9 cellular contexts compared by ENCODE assay signal in genomic region chr2:46943881-46944798, GRCh38. TPM values are rescaled to one million over a fixed set of nuclear protein-coding genes. Genes with fewer than 3 reads are reported as not detected.
DNase-seq lines count a peak whose midpoint lies in the region; ATAC-seq and TF ChIP-seq lines count a peak whose summit lies in the region.
"Had no signal": no experiment of that assay in that cellular context is flagged by ENCODE, and none has a peak within 500 bp of the region (broad histone marks: within the 10 kb centered on the region; RNA-seq: fewer than 3 reads in every experiment).

No MANE protein-coding gene starts in this region.

- H3K9me2 ChIP-seq in DOHH2 (replicated peaks; ENCODE audit: control insufficient read depth, low read length): no peaks in the 10 kb centered on the region

- peaks cover 4% of the 10 kb centered on the region for H3F3A ChIP-seq in DOHH2 (ENCODE audit: control insufficient read depth, insufficient read depth)

- no peak for TF ChIP-seq CTCF in DOHH2 (IDR thresholded peaks at IDR 0.05; ENCODE audit: low read depth, low read length, poor library complexity, severe bottlenecking)
- TF ChIP-seq CTCF in BE2C (IDR thresholded peaks at IDR 0.05; ENCODE audit: low read depth, low read length): no peak

- H3K27ac ChIP-seq in DOHH2 (ENCODE audit: low read depth, low read length) (peak overlapping the region; percentile 83), duodenal mucosa (ENCODE audit: low read depth, low read length) (no peak overlapping the region), subcutaneous abdominal adipose tissue (ENCODE audit: low read depth, low read length) (peak overlapping the region; percentile 92)
- H3K27ac ChIP-seq: epithelial cell of prostate had no signal

- peak; percentile 41 for ATAC-seq in HG02623 (IDR thresholded peaks at IDR 0.05; ENCODE audit: unreplicated experiment)

- no peak overlapping the region for H3K9ac ChIP-seq in duodenal mucosa (ENCODE audit: low read depth in 1 of 2, low read length in 2 of 2)
- peak overlapping the region in 4 of 5 donors; percentile 42 to 98 (median 68) for H3K9ac ChIP-seq in subcutaneous abdominal adipose tissue (ENCODE audit: low read length in 5 of 5)

- H3K36me3 ChIP-seq in DOHH2 (ENCODE audit: control insufficient read depth, low read length): peaks cover 37% of the 10 kb centered on the region
- peaks cover 3 to 8% of the 10 kb centered on the region in 2 donors for H3K36me3 ChIP-seq in duodenal mucosa (ENCODE audit: control insufficient read depth in 1 of 2, insufficient read depth in 2 of 2, low read length in 2 of 2)
- H3K36me3 ChIP-seq in subcutaneous abdominal adipose tissue (ENCODE audit: control insufficient read depth in 5 of 5, insufficient read depth in 5 of 5, low read length in 5 of 5): peaks cover 0 to 9% (median 2%) of the 10 kb centered on the region in 5 donors
- no peaks in the 10 kb centered on the region; the same call in 1 of the 2 replicates for H3K36me3 ChIP-seq in BE2C

- peak overlapping the region; percentile 94 for H3K4me3 ChIP-seq in DOHH2 (ENCODE audit: low read length)
- H3K4me3 ChIP-seq in duodenal mucosa (ENCODE audit: low read depth in 1 of 2, low read length in 2 of 2): peak overlapping the region; percentile 14 to 18
- peak overlapping the region in 3 of 5 donors; percentile 98 for H3K4me3 ChIP-seq in subcutaneous abdominal adipose tissue (ENCODE audit: low read depth in 1 of 5, low read length in 5 of 5)
- H3K4me3 ChIP-seq in BE2C (ENCODE audit: low read depth, low read length): no peak overlapping the region

- peak; percentile 52 for DNase-seq in T-helper 9 cell
- DNase-seq in NCI-H446 treated with DMSO at 0.1 percent for 48 hours (lab: John Stamatoyannopoulos, UW): no peak
- DNase-seq in BE2C: no peak
- DNase-seq in H4 (ENCODE audit: low spot score): no peak

- peaks cover 93% of the 10 kb centered on the region for H3K79me2 ChIP-seq in DOHH2 (ENCODE audit: control insufficient read depth, low read length)

- H3K27me3 ChIP-seq in DOHH2 (ENCODE audit: control insufficient read depth, low read length) (no peaks in the 10 kb centered on the region), duodenal mucosa (ENCODE audit: control insufficient read depth in 1 of 2, insufficient read depth in 2 of 2, low read length in 2 of 2) (no peaks in the 10 kb centered on the region), subcutaneous abdominal adipose tissue (ENCODE audit: control insufficient read depth in 5 of 5, insufficient read depth in 4 of 5, low read length in 5 of 5) (no peaks in the 10 kb centered on the region), BE2C (no peaks in the 10 kb centered on the region)

- H3K4me1 ChIP-seq in DOHH2 (ENCODE audit: control insufficient read depth, low read length) (peaks cover 52% of the 10 kb centered on the region), duodenal mucosa (ENCODE audit: control insufficient read depth in 1 of 2, insufficient read depth in 2 of 2, low read length in 2 of 2) (peaks cover 32 to 38% of the 10 kb centered on the region in 2 donors), subcutaneous abdominal adipose tissue (ENCODE audit: control insufficient read depth in 5 of 5, insufficient read depth in 5 of 5, low read length in 5 of 5) (peaks cover 4 to 72% (median 59%) of the 10 kb centered on the region in 5 donors), BE2C (peaks cover 7% of the 10 kb centered on the region; the same call in 1 of the 2 replicates)

- H3K9me3 ChIP-seq in DOHH2 (ENCODE audit: control insufficient read depth, insufficient read depth, low read length) (no peaks in the 10 kb centered on the region), duodenal mucosa (ENCODE audit: control insufficient read depth in 1 of 2, low read length in 2 of 2) (no peaks in the 10 kb centered on the region), subcutaneous abdominal adipose tissue (ENCODE audit: control insufficient read depth in 5 of 5, low read length in 5 of 5) (no peaks in the 10 kb centered on the region), BE2C (no peaks in the 10 kb centered on the region)

- peak overlapping the region; percentile 95 for H3K4me2 ChIP-seq in DOHH2 (ENCODE audit: low read length)

- H4K20me1 ChIP-seq in DOHH2 (ENCODE audit: control insufficient read depth, insufficient read depth, low read depth, low read length): no peaks in the 10 kb centered on the region

RNA-seq across cellular contexts. Expression of gene TTC7A, which starts 3.1 kb away (rescaled TPM):
- 19.2 TPM for polyA plus RNA-seq in BE2C (2012; ENCODE audit: insufficient read depth, insufficient read length, low read depth)
- total RNA-seq in H4 (2014; rRNA removed; shearing (Covaris generic)): 4.4 and 5.8 TPM in 2 replicates

RNA-seq across cellular contexts. Expression of gene MCFD2, which starts 28.5 kb away (rescaled TPM):
- polyA plus RNA-seq in BE2C (2012; ENCODE audit: insufficient read depth, insufficient read length, low read depth): 42.6 TPM
- 112 and 124 TPM in 2 replicates for total RNA-seq in H4 (2014; rRNA removed; shearing (Covaris generic))

Comparison
In these comparisons a context has a peak if more than half of its experiments do, and no peak if none do; other contexts are left out.
1. H3K9ac ChIP-seq: peak in subcutaneous abdominal adipose tissue (4 of 5); none in duodenal mucosa (0 of 2).